Comparison of ENCODE assay signal across 8 cellular contexts in the genomic region with DNA sequence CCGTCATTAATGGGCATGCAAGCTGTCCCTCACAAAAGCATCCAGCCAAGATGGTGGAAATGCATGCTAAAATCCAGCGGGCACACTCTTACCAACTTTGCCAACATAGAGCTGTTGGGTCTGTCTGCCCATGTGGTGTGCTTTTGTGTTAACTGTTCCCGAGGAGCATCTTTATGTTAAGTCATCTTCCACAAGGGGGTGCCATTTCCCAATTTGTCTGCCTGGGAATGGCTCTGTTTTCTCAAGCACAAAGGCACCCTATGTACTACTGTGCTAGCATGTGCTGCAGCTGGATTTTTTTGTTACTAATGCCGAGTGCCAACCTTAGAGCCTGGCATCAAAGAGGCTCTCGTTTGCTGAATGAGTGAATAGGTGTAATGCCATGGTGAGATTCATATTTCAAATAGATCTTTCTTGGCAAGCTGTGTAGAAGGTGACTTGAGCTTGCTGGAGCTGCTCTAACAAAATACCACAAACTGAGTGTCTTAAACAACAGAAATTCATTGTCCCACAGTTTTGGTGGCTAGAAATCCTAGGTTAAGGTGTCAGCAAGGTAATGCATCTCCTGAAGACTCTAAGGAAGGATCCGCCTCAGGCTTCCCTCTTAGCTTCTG.
DNase-seq lines count a peak whose midpoint lies in the region; ATAC-seq and TF ChIP-seq lines count a peak whose summit lies in the region.

No MANE protein-coding gene starts in this region.

- no peak overlapping the region for H3K27ac Mint-ChIP-seq in activated CD8-positive, alpha-beta T cell treated with anti-CD3 and anti-CD28 coated beads, Interleukin-2, amount 10 ng/mL, durations not matched to agents 7 days and 5 days

- H3K27me3 Mint-ChIP-seq in activated CD8-positive, alpha-beta T cell treated with anti-CD3 and anti-CD28 coated beads, Interleukin-2, amount 10 ng/mL, durations not matched to agents 7 days and 5 days (ENCODE audit: low read depth): no peaks in the 10 kb centered on the region

- CTCF ChIA-PET in activated CD8-positive, alpha-beta T cell treated with anti-CD3 and anti-CD28 coated beads, Interleukin-2, amount 10 ng/mL, durations not matched to agents 7 days and 5 days (lab: Charles Lee): interaction anchor here (0.7 kb wide), 1 partner anchor 17 kb away, joined by 3 read pairs; no protein-coding TSS in a partner anchor

- H3K27me3 ChIP-seq in cardiac muscle cell: no peaks in the 10 kb centered on the region

- DNase-seq in EL (peak; percentile 80), NCI-H345 treated with DMSO at 0.1 percent for 48 hours (lab: John Stamatoyannopoulos, UW; ENCODE audit: unreplicated experiment) (peak; percentile 70), cardiac muscle cell (ENCODE audit: low read depth in 1 of 2, low spot score in 1 of 2) (peak; percentile 74 to 87), putamen (ENCODE audit: low spot score) (peak; percentile 88), omental fat pad (ENCODE audit: low spot score) (no peak)
- DNase-seq in activated CD8-positive, alpha-beta T cell treated with anti-CD3 and anti-CD28 coated beads, Interleukin-2, amount 10 ng/mL, durations not matched to agents 7 days and 5 days: peak; percentile 52

- H3K4me1 Mint-ChIP-seq in activated CD8-positive, alpha-beta T cell treated with anti-CD3 and anti-CD28 coated beads, Interleukin-2, amount 10 ng/mL, durations not matched to agents 7 days and 5 days (ENCODE audit: low read depth): no peaks in the 10 kb centered on the region

- H3K9me3 ChIP-seq in cardiac muscle cell (ENCODE audit: low read depth): no peaks in the 10 kb centered on the region

- peak; percentile 98 for ATAC-seq in GM19452 (IDR thresholded peaks at IDR 0.05; ENCODE audit: unreplicated experiment)
- ATAC-seq in HG03432 (IDR thresholded peaks at IDR 0.05; ENCODE audit: unreplicated experiment): peak; percentile 95
- ATAC-seq in activated CD8-positive, alpha-beta T cell treated with anti-CD3 and anti-CD28 coated beads, Interleukin-2, amount 10 ng/mL, durations not matched to agents 7 days and 5 days: peak; percentile 60
- ATAC-seq in omental fat pad (ENCODE audit: low FRiP score): no peak

- H3K36me3 ChIP-seq in cardiac muscle cell: no peaks in the 10 kb centered on the region

- no peak overlapping the region for H3K27ac ChIP-seq in cardiac muscle cell

- H3K4me3 ChIP-seq in cardiac muscle cell: no peak overlapping the region

- H3K36me3 Mint-ChIP-seq in activated CD8-positive, alpha-beta T cell treated with anti-CD3 and anti-CD28 coated beads, Interleukin-2, amount 10 ng/mL, durations not matched to agents 7 days and 5 days (ENCODE audit: low read depth): no peaks in the 10 kb centered on the region

- POLR2A ChIA-PET in activated CD8-positive, alpha-beta T cell treated with anti-CD3 and anti-CD28 coated beads, Interleukin-2, amount 10 ng/mL, durations not matched to agents 7 days and 5 days (lab: Charles Lee): no interaction called here

- TF ChIP-seq CTCF in cardiac muscle cell (IDR thresholded peaks at IDR 0.05; ENCODE audit: low read depth, low read length) (peak; percentile 58), omental fat pad (IDR thresholded peaks at IDR 0.05) (no peak)

- no peaks in the 10 kb centered on the region for H3K4me1 ChIP-seq in cardiac muscle cell (ENCODE audit: low read depth)

- H3K4me3 Mint-ChIP-seq in activated CD8-positive, alpha-beta T cell treated with anti-CD3 and anti-CD28 coated beads, Interleukin-2, amount 10 ng/mL, durations not matched to agents 7 days and 5 days: no peak overlapping the region

- H3K9me3 Mint-ChIP-seq in activated CD8-positive, alpha-beta T cell treated with anti-CD3 and anti-CD28 coated beads, Interleukin-2, amount 10 ng/mL, durations not matched to agents 7 days and 5 days (ENCODE audit: insufficient read depth): no peaks in the 10 kb centered on the region
